ENCODE assay signal across 22 cellular contexts in genomic region chr10:127194598-127194997, GRCh38. TPM values are rescaled to one million over a fixed set of nuclear protein-coding genes. Genes with fewer than 3 reads are reported as not detected.
DNase-seq lines count a peak whose midpoint lies in the region; ATAC-seq and TF ChIP-seq lines count a peak whose summit lies in the region.
"Had no signal": no experiment of that assay in that cellular context is flagged by ENCODE, and none has a peak within 500 bp of the region (broad histone marks: within the 10 kb centered on the region; RNA-seq: fewer than 3 reads in every experiment).

No MANE protein-coding gene starts in this region.

- no peak for ATAC-seq in HG03196 (IDR thresholded peaks at IDR 0.05; ENCODE audit: unreplicated experiment)
- ATAC-seq: activated CD8-positive, alpha-beta T cell treated with anti-CD3 and anti-CD28 coated beads for 36 hours had no signal

- no peak overlapping the region for H3K27ac ChIP-seq in HUES48 (ENCODE audit: low read depth, low read length)
- no peak overlapping the region for H3K27ac ChIP-seq in coronary artery
- H3K27ac ChIP-seq: GM23248, SK-N-MC, tibial nerve had no signal

- peak overlapping the region; percentile 65 for H3K4me3 ChIP-seq in HUES48 (ENCODE audit: low read depth, low read length)
- peak overlapping the region; percentile 72 for H3K4me3 ChIP-seq in coronary artery
- peak overlapping the region; percentile 36 for H3K4me3 ChIP-seq in retinal pigment epithelial cell (ENCODE audit: low read length)
- H3K4me3 ChIP-seq: SK-N-MC had no signal

- peaks cover 6% of the 10 kb centered on the region; the same call in 1 of the 2 replicates for H3K4me1 ChIP-seq in HUES48 (ENCODE audit: control insufficient read depth, insufficient read depth, low read length)

- H3K9ac ChIP-seq in HUES48 (ENCODE audit: low read depth, low read length): no peak overlapping the region

- H3K36me3 ChIP-seq in HUES48 (ENCODE audit: control insufficient read depth, insufficient read depth, low read length): no peaks in the 10 kb centered on the region
- H3K36me3 ChIP-seq: tibial nerve had no signal

- DNase-seq in coronary artery (ENCODE audit: low spot score) (no peak), left kidney (ENCODE audit: low read depth, low spot score) (peak; percentile 6), retinal pigment epithelial cell (ENCODE audit: low read depth) (no peak), NCI-H1092 (lab: John Stamatoyannopoulos, UW) (no peak), mucosa of gallbladder (ENCODE audit: low spot score) (no peak), NCI-H2171 treated with DMSO at 0.1 percent for 48 hours (lab: John Stamatoyannopoulos, UW) (no peak)
- DNase-seq: activated CD4-positive, CD25-positive, alpha-beta regulatory T cell; activated CD8-positive, alpha-beta T cell treated with anti-CD3 and anti-CD28 coated beads for 36 hours; CD8-positive, alpha-beta memory T cell; effector memory CD4-positive, alpha-beta T cell; immature natural killer cell; NCI-H510A treated with DMSO at 0.1 percent for 48 hours; stimulated activated CD4-positive, alpha-beta T cell treated with anti-CD3 and anti-CD28 coated beads, Interleukin-1b, Interleukin-23, amount 100 ng/mL, for 48 hours; stimulated activated naive CD4-positive, alpha-beta T cell; T1000 had no signal

- no peaks in the 10 kb centered on the region for H3K9me3 ChIP-seq in HUES48 (ENCODE audit: control insufficient read depth, insufficient read depth, low read length)
- H3K9me3 ChIP-seq: tibial nerve had no signal

- peaks cover 45% of the 10 kb centered on the region for H3K27me3 ChIP-seq in HUES48 (ENCODE audit: control insufficient read depth, insufficient read depth, low read length)

- no peak for TF ChIP-seq CTCF in coronary artery (IDR thresholded peaks at IDR 0.05)
- no peak for TF ChIP-seq CTCF in retinal pigment epithelial cell (conservative IDR thresholded peaks at IDR 0.05; ENCODE audit: low read depth, low read length)

RNA-seq across cellular contexts. Expression of gene INSYN2A, which starts 1.8 kb away (rescaled TPM):
- not detected for total RNA-seq in mucosa of gallbladder
- total RNA-seq: activated CD8-positive, alpha-beta T cell treated with anti-CD3 and anti-CD28 coated beads for 36 hours; CD8-positive, alpha-beta memory T cell; liver; RPMI7951 had no signal
